In the genomic region with DNA sequence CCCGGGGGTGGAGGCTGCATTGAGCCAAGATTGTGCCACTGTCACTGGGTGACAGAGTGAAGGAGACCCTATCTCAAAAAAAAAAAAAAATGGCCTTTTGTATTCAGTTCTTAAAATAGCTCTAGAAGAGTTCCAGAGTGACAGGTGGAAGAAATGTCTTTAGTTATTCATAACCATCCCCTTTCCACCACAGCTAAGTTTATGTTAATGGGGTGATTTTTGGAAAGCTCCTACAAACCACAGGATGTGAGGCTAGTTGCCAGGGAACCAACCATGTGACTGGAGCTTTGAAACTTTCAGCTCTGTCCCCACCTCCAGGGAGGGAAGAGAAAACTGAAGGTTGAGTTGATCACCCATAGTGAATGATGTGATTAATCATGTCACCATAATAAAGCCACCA, we compare ENCODE assay signal across 9 cellular contexts.
DNase-seq lines count a peak whose midpoint lies in the region; ATAC-seq and TF ChIP-seq lines count a peak whose summit lies in the region.
"Had no signal": no experiment of that assay in that cellular context is flagged by ENCODE, and none has a peak within 500 bp of the region (broad histone marks: within the 10 kb centered on the region; RNA-seq: fewer than 3 reads in every experiment).

No MANE protein-coding gene starts in this region.

- ATAC-seq in HG03571 (IDR thresholded peaks at IDR 0.05; ENCODE audit: unreplicated experiment): peak; percentile 55
- no peak for ATAC-seq in GM19452 (IDR thresholded peaks at IDR 0.05; ENCODE audit: unreplicated experiment)

- DNase-seq in GM10266 (ENCODE audit: extremely low spot score) (peak; percentile 85), activated T-cell treated with anti-CD3 and anti-CD28 coated beads for 4 hours (peak; percentile 14), NCI-H510A treated with DMSO at 0.1 percent for 48 hours (lab: John Stamatoyannopoulos, UW) (no peak), DMS153 (lab: John Stamatoyannopoulos, UW) (no peak), NCI-H446 treated with DMSO at 0.1 percent for 48 hours (lab: John Stamatoyannopoulos, UW) (no peak)
- peak; percentile 76 for DNase-seq in stimulated activated CD4-positive, alpha-beta T cell treated with anti-CD3 and anti-CD28 coated beads, Interleukin-15, amount 100 ng/mL, for 24 hours
- DNase-seq: testis had no signal

- no peak for TF ChIP-seq CTCF in GM10266 (IDR thresholded peaks at IDR 0.05; ENCODE audit: control insufficient read depth, insufficient read depth, low read depth, missing control alignments)

Comparison
In these comparisons a context has a peak if more than half of its experiments do, and no peak if none do; other contexts are left out.
1. DNase-seq: peak in GM10266 (single experiment), activated T-cell treated with anti-CD3 and anti-CD28 coated beads for 4 hours (single experiment) and stimulated activated CD4-positive, alpha-beta T cell treated with anti-CD3 and anti-CD28 coated beads, Interleukin-15, amount 100 ng/mL, for 24 hours (single experiment); none in NCI-H510A treated with DMSO at 0.1 percent for 48 hours (single experiment), DMS153 (single experiment) and NCI-H446 treated with DMSO at 0.1 percent for 48 hours (single experiment).